ENCODE assay signal across 8 cellular contexts in the genomic region with DNA sequence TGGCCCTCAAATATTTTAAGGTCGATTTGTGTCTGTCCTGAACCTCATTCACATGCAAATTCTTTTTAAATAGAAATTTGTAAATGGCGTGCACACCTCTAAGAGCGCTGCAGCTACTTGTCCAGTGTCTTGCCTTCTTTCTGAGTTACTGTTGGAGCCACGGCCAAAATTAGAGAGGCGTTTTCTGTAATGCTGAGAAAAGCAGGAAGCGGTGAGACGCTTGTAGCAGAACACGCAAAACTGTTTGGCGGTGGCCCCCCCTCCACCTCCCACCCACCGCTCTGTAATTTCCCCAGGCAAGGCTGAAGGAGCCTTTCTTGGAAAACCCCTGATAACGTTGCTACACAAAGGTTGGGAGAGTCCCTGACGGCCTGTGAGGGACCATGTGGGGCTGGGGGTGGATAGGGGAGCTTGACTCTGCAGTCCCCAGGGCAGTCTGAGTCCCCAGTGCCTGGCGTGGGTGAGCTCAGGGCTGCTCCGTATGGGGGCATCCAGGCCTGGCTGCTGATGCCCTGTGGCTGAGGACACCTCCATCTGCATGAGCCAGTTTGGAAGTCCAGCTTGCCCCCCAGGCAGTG.
A peak's percentile ranks its signal among the peaks of the same experiment; 100 is the strongest.
DNase-seq lines count a peak whose midpoint lies in the region; ATAC-seq and TF ChIP-seq lines count a peak whose summit lies in the region.

No MANE protein-coding gene starts in this region.

- in situ Hi-C loops in ACHN (cut with HindIII; ENCODE audit: low pct_ligation_motif_present, low pct_unique_long_range_greater_than_20kb, low sequenced_read_pairs), result no loop called here

- no peak overlapping the region for H2AFZ ChIP-seq in osteoblast (ENCODE audit: low read length)

- 8 to 11% (median 10%) methylated on average over 11 to 14 of the region's 14 CpGs for WGBS in spleen, 5 donors

- H4K20me1 ChIP-seq in osteoblast (ENCODE audit: insufficient read depth, low read length), result no peaks in the 10 kb centered on the region

- peaks cover 0 to 18% (median 13%) of the 10 kb centered on the region in 6 donors for H3K4me1 ChIP-seq in spleen
- H3K4me1 ChIP-seq in osteoblast (ENCODE audit: insufficient read depth, low read length), result no peaks in the 10 kb centered on the region

- H3K36me3 ChIP-seq in spleen, result no peaks in the 10 kb centered on the region
- no peaks in the 10 kb centered on the region for H3K36me3 ChIP-seq in osteoblast (ENCODE audit: insufficient read depth, low read length)

- ATAC-seq in GM19035 (IDR thresholded peaks at IDR 0.05; ENCODE audit: unreplicated experiment), result peak; percentile 78
- peak; percentile 75 for ATAC-seq in HG03045 (IDR thresholded peaks at IDR 0.05; ENCODE audit: unreplicated experiment)

- no peaks in the 10 kb centered on the region for H3K9me3 ChIP-seq in spleen
- H3K9me3 ChIP-seq in osteoblast (ENCODE audit: low read depth, low read length), result no peaks in the 10 kb centered on the region

- peak overlapping the region in 3 of 8 donors; percentile 2 to 24 (median 23) for H3K27ac ChIP-seq in spleen
- H3K27ac ChIP-seq in osteoblast (ENCODE audit: low read depth, low read length), result no peak overlapping the region

- H3K4me2 ChIP-seq in osteoblast (ENCODE audit: insufficient read depth, low read length), result no peak overlapping the region

- peak; percentile 83 for DNase-seq in activated CD8-positive, alpha-beta memory T cell treated with anti-CD3 and anti-CD28 coated beads for 24 hours
- DNase-seq in spleen (peak; percentile 79), NCI-H226 (no peak), foreskin fibroblast (no peak), ACHN (no peak), osteoblast (ENCODE audit: insufficient read length, low spot score, missing footprints) (no peak)

- H3K27me3 ChIP-seq in spleen (replicated peaks in 1 of 7) (no peaks in the 10 kb centered on the region), osteoblast (ENCODE audit: insufficient read depth, low read length) (no peaks in the 10 kb centered on the region)

- no peaks in the 10 kb centered on the region for H3K79me2 ChIP-seq in osteoblast (ENCODE audit: insufficient read depth, low read length)

- intact Hi-C loops in spleen (cut with DNase I; ENCODE audit: low total_unique reads), result no loop called here

- peak overlapping the region in 1 of 8 donors; percentile 33 for H3K4me3 ChIP-seq in spleen
- no peak overlapping the region for H3K4me3 ChIP-seq in foreskin fibroblast (ENCODE audit: low read depth in 1 of 2, low read length in 2 of 2)
- H3K4me3 ChIP-seq in osteoblast (ENCODE audit: insufficient read depth, low read length), result no peak overlapping the region

- no peak for TF ChIP-seq POLR2A in spleen (IDR thresholded peaks at IDR 0.05)

- no peak for TF ChIP-seq CTCF in spleen (IDR thresholded peaks at IDR 0.05 in 8 of 11, conservative IDR thresholded peaks at IDR 0.05 in 3 of 11)
- TF ChIP-seq CTCF in foreskin fibroblast (IDR thresholded peaks at IDR 0.05; ENCODE audit: low read depth, low read length), result no peak
- no peak for TF ChIP-seq CTCF in osteoblast (IDR thresholded peaks at IDR 0.05; ENCODE audit: extremely low read depth, low read depth, low read length)

Comparison
In these comparisons a context has a peak if more than half of its experiments do, and no peak if none do; other contexts are left out.
1. DNase-seq: peak in activated CD8-positive, alpha-beta memory T cell treated with anti-CD3 and anti-CD28 coated beads for 24 hours (single experiment) and spleen (single experiment); none in NCI-H226 (single experiment), foreskin fibroblast (0 of 2), ACHN (single experiment) and osteoblast (single experiment).